Comparison of ENCODE assay signal across 2 cellular contexts in genomic region chr7:44811093-44811492, GRCh38.
A peak's percentile ranks its signal among the peaks of the same experiment; 100 is the strongest.
TF ChIP-seq lines count a peak whose summit lies in the region.

No MANE protein-coding gene starts in this region.

TF ChIP-seq in A549, 52 proteins besides CTCF, POLR2A, EP300 and RAD21:
- TF ChIP-seq FOSL2 (IDR thresholded peaks at IDR 0.05) (no peak), FOSL2 (CRISPR knock-in tag; IDR thresholded peaks at IDR 0.05) (peak; percentile 69), TP53 (CRISPR knock-in tag; IDR thresholded peaks at IDR 0.05) (no peak)

TF ChIP-seq in K562, 482 proteins besides CTCF, POLR2A, EP300 and RAD21:
- TF ChIP-seq TFAP4 (CRISPR knock-in tag; IDR thresholded peaks at IDR 0.05; ENCODE audit: borderline replicate concordance) (no peak), BCOR (IDR thresholded peaks at IDR 0.05) (no peak), FOSL1 (tag; conservative IDR thresholded peaks at IDR 0.05) (peak; percentile 76), EHMT2 (IDR thresholded peaks at IDR 0.05) (no peak), DPF2 (IDR thresholded peaks at IDR 0.05) (peak; percentile 54; the same call in 1 of the 2 replicates), ARID1B (IDR thresholded peaks at IDR 0.05) (0 out of 2 replicates have a peak, but pooled peaks have one; percentile 10), JUND (IDR thresholded peaks at IDR 0.05; ENCODE audit: borderline replicate concordance, low read depth, low read length) (peak; percentile 79), JUND (tag; IDR thresholded peaks at IDR 0.05; ENCODE audit: borderline replicate concordance, low read depth, low read length) (peak; percentile 75; the same call in 1 of the 3 replicates), ATF3 (IDR thresholded peaks at IDR 0.05) (peak; percentile 72; the same call in 1 of the 2 replicates), ATF3 (CRISPR knock-in tag; conservative IDR thresholded peaks at IDR 0.05) (no peak), ZMIZ1 (IDR thresholded peaks at IDR 0.05; ENCODE audit: low read depth in 2 of 2, low read length in 2 of 2) (no peak), NRF1 (conservative IDR thresholded peaks at IDR 0.05 in 1 of 2, IDR thresholded peaks at IDR 0.05 in 1 of 2) (no peak), DEAF1 (CRISPR knock-in tag; IDR thresholded peaks at IDR 0.05) (no peak), PTBP1 (IDR thresholded peaks at IDR 0.05; ENCODE audit: low read depth, low read length) (no peak), ZNF140 (CRISPR knock-in tag; IDR thresholded peaks at IDR 0.05) (no peak), SMARCA4 (IDR thresholded peaks at IDR 0.05) (peak; percentile 48; the same call in 1 of the 2 replicates), SRSF7 (optimal IDR thresholded peaks at IDR 0.05; ENCODE audit: low read depth, low read length) (no peak), NCOA1 (IDR thresholded peaks at IDR 0.05; ENCODE audit: low read depth) (no peak), MAX (CRISPR knock-in tag; IDR thresholded peaks at IDR 0.05) (no peak), ZFP1 (CRISPR knock-in tag; IDR thresholded peaks at IDR 0.05) (no peak), MYC (IDR thresholded peaks at IDR 0.05; ENCODE audit: low read depth, low read length) (no peak), MYC (CRISPR knock-in tag; IDR thresholded peaks at IDR 0.05; ENCODE audit: borderline replicate concordance, low read depth) (no peak), BCLAF1 (IDR thresholded peaks at IDR 0.05; ENCODE audit: borderline replicate concordance in 1 of 2, control insufficient read depth in 1 of 2, low read depth in 2 of 2, low read length in 1 of 2) (no peak), PRDM10 (IDR thresholded peaks at IDR 0.05; ENCODE audit: partially characterized antibody) (peak; percentile 19), JUN (IDR thresholded peaks at IDR 0.05; ENCODE audit: borderline replicate concordance, low read depth, low read length) (peak; percentile 47; the same call in 1 of the 2 replicates), JUN (CRISPR knock-in tag; IDR thresholded peaks at IDR 0.05; ENCODE audit: borderline replicate concordance) (no peak), CCAR2 (IDR thresholded peaks at IDR 0.05; ENCODE audit: low read depth, low read length) (no peak)
